2 cellular contexts compared by ENCODE assay signal in genomic region chr3:2837233-2837632, GRCh38.
TF ChIP-seq lines count a peak whose summit lies in the region.

No MANE protein-coding gene starts in this region.

TF ChIP-seq in SK-N-SH, 30 proteins besides CTCF, POLR2A, EP300 and RAD21 (continued from another document):
- TF ChIP-seq FOXM1 (IDR thresholded peaks at IDR 0.05; ENCODE audit: low read depth) = no peak

TF ChIP-seq in H1, 55 proteins besides CTCF, POLR2A, EP300 and RAD21 (continued from another document):
- TF ChIP-seq RNF2 (IDR thresholded peaks at IDR 0.05; ENCODE audit: borderline replicate concordance, low read depth, low read length, missing control alignments, poor library complexity, severe bottlenecking) (no peak), CHD1 (IDR thresholded peaks at IDR 0.05; ENCODE audit: low read depth, low read length) (no peak), TAF1 (IDR thresholded peaks at IDR 0.05; ENCODE audit: low read depth, low read length) (no peak), CBX5 (IDR thresholded peaks at IDR 0.05; ENCODE audit: low read depth, low read length) (no peak), JUND (IDR thresholded peaks at IDR 0.05; ENCODE audit: low read length) (no peak), JUN (IDR thresholded peaks at IDR 0.05; ENCODE audit: low read depth, low read length) (no peak), YY1 (IDR thresholded peaks at IDR 0.05; ENCODE audit: low read depth, low read length) (no peak), CBX8 (IDR thresholded peaks at IDR 0.05; ENCODE audit: borderline replicate concordance, low read depth, low read length) (no peak), SP2 (IDR thresholded peaks at IDR 0.05; ENCODE audit: low read length) (no peak), TBP (IDR thresholded peaks at IDR 0.05; ENCODE audit: low read depth, low read length) (no peak), MAX (IDR thresholded peaks at IDR 0.05) (no peak)
